1 cellular context compared by ENCODE assay signal in genomic region chr3:9893739-9894138, GRCh38.
TF ChIP-seq lines count a peak whose summit lies in the region.

No MANE protein-coding gene starts in this region.

TF ChIP-seq in HepG2, 621 proteins besides CTCF, POLR2A, EP300 and RAD21:
- TF ChIP-seq HDAC6 (IDR thresholded peaks at IDR 0.05; ENCODE audit: low read depth, low read length): no peak
- TF ChIP-seq ELF4 (CRISPR knock-in tag; IDR thresholded peaks at IDR 0.05; ENCODE audit: borderline replicate concordance): no peak
- no peak for TF ChIP-seq ZNF446 (CRISPR knock-in tag; IDR thresholded peaks at IDR 0.05)
- TF ChIP-seq PAF1 (CRISPR knock-in tag; IDR thresholded peaks at IDR 0.05): peak; percentile 81; the same call in 1 of the 2 replicates
- TF ChIP-seq HMGA1 (CRISPR knock-in tag; conservative IDR thresholded peaks at IDR 0.05): no peak
- no peak for TF ChIP-seq SIX4 (CRISPR knock-in tag; IDR thresholded peaks at IDR 0.05)
- TF ChIP-seq ARHGAP35 (CRISPR knock-in tag; IDR thresholded peaks at IDR 0.05; ENCODE audit: borderline replicate concordance): no peak
- TF ChIP-seq RARA (CRISPR knock-in tag; IDR thresholded peaks at IDR 0.05): no peak
- no peak for TF ChIP-seq ZNF34 (CRISPR knock-in tag; IDR thresholded peaks at IDR 0.05; ENCODE audit: borderline replicate concordance)
- no peak for TF ChIP-seq MAF1 (CRISPR knock-in tag; IDR thresholded peaks at IDR 0.05; ENCODE audit: borderline replicate concordance)
- no peak for TF ChIP-seq ZSCAN20 (CRISPR knock-in tag; IDR thresholded peaks at IDR 0.05; ENCODE audit: borderline replicate concordance)
- peak; percentile 36; the same call in 1 of the 2 replicates for TF ChIP-seq POLR2AphosphoS5 (IDR thresholded peaks at IDR 0.05; ENCODE audit: low read depth, low read length)
- TF ChIP-seq ZNF75D (CRISPR knock-in tag; IDR thresholded peaks at IDR 0.05; ENCODE audit: borderline replicate concordance): no peak
- no peak for TF ChIP-seq PCBP1 (IDR thresholded peaks at IDR 0.05; ENCODE audit: borderline replicate concordance, low read depth, low read length)
- TF ChIP-seq TERF1 (CRISPR knock-in tag; IDR thresholded peaks at IDR 0.05): no peak
- TF ChIP-seq AGO2 (optimal IDR thresholded peaks at IDR 0.05; ENCODE audit: low read depth, low read length): peak; percentile 26
- TF ChIP-seq ZFX (CRISPR knock-in tag; IDR thresholded peaks at IDR 0.05; ENCODE audit: low read depth): no peak
- peak; percentile 55; the same call in 1 of the 2 replicates for TF ChIP-seq RBFOX2 (IDR thresholded peaks at IDR 0.05; ENCODE audit: low read depth, low read length)
- TF ChIP-seq TFDP2 (CRISPR knock-in tag; IDR thresholded peaks at IDR 0.05): no peak
TF ChIP-seq in HepG2: peak in this region for 4.
